25 cellular contexts compared by ENCODE assay signal in genomic region chr16:23573822-23574221, GRCh38.
"Had no signal": no experiment of that assay in that cellular context is flagged by ENCODE, and none has a peak within 500 bp of the region (broad histone marks: within the 10 kb centered on the region; RNA-seq: fewer than 3 reads in every experiment).

No MANE protein-coding gene starts in this region.

- ATAC-seq: activated CD4-positive, alpha-beta T cell treated with anti-CD3 and anti-CD28 coated beads for 36 hours; activated CD8-positive, alpha-beta memory T cell treated with anti-CD3 and anti-CD28 coated beads, Interleukin-2, amount 10 ng/mL, durations not matched to agents 7 days and 5 days; activated CD8-positive, alpha-beta T cell treated with anti-CD3 and anti-CD28 coated beads, Interleukin-2, amount 10 ng/mL, durations not matched to agents 7 days and 5 days; activated T-cell treated with anti-CD3 and anti-CD28 coated beads, Interleukin-2, amount 50 U/mL, for 4 hours; activated T-helper 17 cell treated with anti-CD3 and anti-CD28 coated beads, Interleukin-2, amount 50 U/mL, for 72 hours had no signal

- H3K9me3 ChIP-seq: esophagus muscularis mucosa had no signal

- H3K27ac ChIP-seq: brain microvascular endothelial cell, coronary artery, dorsolateral prefrontal cortex, esophagus muscularis mucosa had no signal

- H3K27me3 ChIP-seq: brain microvascular endothelial cell, dorsolateral prefrontal cortex, esophagus muscularis mucosa had no signal

- DNase-seq: activated CD4-positive, alpha-beta memory T cell treated with anti-CD3 and anti-CD28 coated beads for 36 hours; activated CD4-positive, alpha-beta T cell treated with anti-CD3 and anti-CD28 coated beads for 36 hours; activated CD4-positive, alpha-beta T cell treated with anti-CD3 and anti-CD28 coated beads, Interleukin-2, amount 10 ng/mL, durations not matched to agents 24 days and 14 days; activated CD4-positive, CD25-positive, alpha-beta regulatory T cell; activated CD4-positive, CD25-positive, alpha-beta regulatory T cell treated with anti-CD3 and anti-CD28 coated beads, Interleukin-2, amount 50 U/mL, for 72 hours; activated CD8-positive, alpha-beta memory T cell treated with anti-CD3 and anti-CD28 coated beads, Interleukin-2, amount 10 ng/mL, durations not matched to agents 7 days and 5 days; activated CD8-positive, alpha-beta memory T cell treated with anti-CD3 and anti-CD28 coated beads, Interleukin-2, amount 50 U/mL, for 4 hours; activated CD8-positive, alpha-beta T cell treated with anti-CD3 and anti-CD28 coated beads, Interleukin-2, amount 10 ng/mL, durations not matched to agents 7 days and 5 days; activated effector memory CD4-positive, alpha-beta T cell treated with Interleukin-2 at 50 U/mL for 16 hours; activated gamma-delta T cell treated with Interleukin-2 at 50 U/mL for 16 hours; activated naive CD4-positive, alpha-beta T cell treated with anti-CD3 and anti-CD28 coated beads, Interleukin-2, amount 50 U/mL, for 16 hours; activated naive CD4-positive, alpha-beta T cell treated with Interleukin-2 at 50 U/mL for 16 hours; activated T-cell treated with anti-CD3 and anti-CD28 coated beads, Interleukin-2, amount 50 U/mL, for 4 hours; amniotic stem cell; anterior cingulate cortex; brain microvascular endothelial cell; dorsolateral prefrontal cortex; effector memory CD4-positive, alpha-beta T cell; endodermal cell; erythroblast; foreskin melanocyte; T-helper 2 cell had no signal

- H3K4me3 ChIP-seq: coronary artery, dorsolateral prefrontal cortex, esophagus muscularis mucosa had no signal
